Comparison of ENCODE assay signal across 1 cellular context in the genomic region with DNA sequence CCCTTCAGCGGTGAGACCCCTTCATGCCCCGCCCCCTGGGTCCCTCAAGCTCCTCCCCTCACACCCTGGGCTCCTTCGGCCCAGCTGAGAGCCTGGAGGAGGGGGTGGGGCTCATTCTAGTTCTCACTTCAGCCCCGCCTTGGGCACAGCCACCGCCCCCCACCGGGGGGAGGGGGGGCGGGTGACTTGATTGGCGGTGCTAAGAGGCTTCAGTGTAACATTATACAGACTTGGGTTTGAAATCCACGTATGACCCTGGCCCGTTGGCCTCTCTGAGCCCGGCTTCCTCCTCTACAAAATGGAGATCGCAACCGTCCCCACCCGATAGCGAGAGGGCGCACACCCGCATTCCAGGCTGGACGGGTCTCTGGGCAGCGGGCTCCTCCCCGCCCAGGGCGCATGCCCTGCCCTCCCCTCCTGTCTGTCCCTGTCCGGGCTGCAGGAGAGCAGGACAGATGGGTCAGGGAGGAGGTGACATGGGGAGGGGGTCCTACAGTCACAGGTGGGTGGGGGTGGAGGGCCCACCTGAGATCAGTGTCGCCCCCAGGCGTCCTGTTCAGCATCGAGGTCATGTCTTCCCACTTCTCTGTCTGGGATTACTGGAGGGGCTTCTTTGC.
A peak's percentile ranks its signal among the peaks of the same experiment; 100 is the strongest.
TF ChIP-seq lines count a peak whose summit lies in the region.

No MANE protein-coding gene starts in this region.

TF ChIP-seq in K562, 482 proteins besides CTCF, POLR2A, EP300 and RAD21 (continued from another document and continues in another):
- TF ChIP-seq, protein P1, sequence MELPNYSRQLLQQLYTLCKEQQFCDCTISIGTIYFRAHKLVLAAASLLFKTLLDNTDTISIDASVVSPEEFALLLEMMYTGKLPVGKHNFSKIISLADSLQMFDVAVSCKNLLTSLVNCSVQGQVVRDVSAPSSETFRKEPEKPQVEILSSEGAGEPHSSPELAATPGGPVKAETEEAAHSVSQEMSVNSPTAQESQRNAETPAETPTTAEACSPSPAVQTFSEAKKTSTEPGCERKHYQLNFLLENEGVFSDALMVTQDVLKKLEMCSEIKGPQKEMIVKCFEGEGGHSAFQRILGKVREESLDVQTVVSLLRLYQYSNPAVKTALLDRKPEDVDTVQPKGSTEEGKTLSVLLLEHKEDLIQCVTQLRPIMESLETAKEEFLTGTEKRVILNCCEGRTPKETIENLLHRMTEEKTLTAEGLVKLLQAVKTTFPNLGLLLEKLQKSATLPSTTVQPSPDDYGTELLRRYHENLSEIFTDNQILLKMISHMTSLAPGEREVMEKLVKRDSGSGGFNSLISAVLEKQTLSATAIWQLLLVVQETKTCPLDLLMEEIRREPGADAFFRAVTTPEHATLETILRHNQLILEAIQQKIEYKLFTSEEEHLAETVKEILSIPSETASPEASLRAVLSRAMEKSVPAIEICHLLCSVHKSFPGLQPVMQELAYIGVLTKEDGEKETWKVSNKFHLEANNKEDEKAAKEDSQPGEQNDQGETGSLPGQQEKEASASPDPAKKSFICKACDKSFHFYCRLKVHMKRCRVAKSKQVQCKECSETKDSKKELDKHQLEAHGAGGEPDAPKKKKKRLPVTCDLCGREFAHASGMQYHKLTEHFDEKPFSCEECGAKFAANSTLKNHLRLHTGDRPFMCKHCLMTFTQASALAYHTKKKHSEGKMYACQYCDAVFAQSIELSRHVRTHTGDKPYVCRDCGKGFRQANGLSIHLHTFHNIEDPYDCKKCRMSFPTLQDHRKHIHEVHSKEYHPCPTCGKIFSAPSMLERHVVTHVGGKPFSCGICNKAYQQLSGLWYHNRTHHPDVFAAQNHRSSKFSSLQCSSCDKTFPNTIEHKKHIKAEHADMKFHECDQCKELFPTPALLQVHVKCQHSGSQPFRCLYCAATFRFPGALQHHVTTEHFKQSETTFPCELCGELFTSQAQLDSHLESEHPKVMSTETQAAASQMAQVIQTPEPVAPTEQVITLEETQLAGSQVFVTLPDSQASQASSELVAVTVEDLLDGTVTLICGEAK (IDR thresholded peaks at IDR 0.05), result 0 out of 2 replicates have a peak, but pooled peaks have one; percentile 29
- TF ChIP-seq, protein P1 (CRISPR knock-in tag; IDR thresholded peaks at IDR 0.05), result no peak
- TF ChIP-seq RBFOX2 (IDR thresholded peaks at IDR 0.05; ENCODE audit: low read depth, low read length) (peak; percentile 67), FOXA3 (CRISPR knock-in tag; conservative IDR thresholded peaks at IDR 0.05 in 1 of 2, IDR thresholded peaks at IDR 0.05 in 1 of 2) (no peak), GABPB1 (CRISPR knock-in tag; IDR thresholded peaks at IDR 0.05) (no peak), ZNF384 (IDR thresholded peaks at IDR 0.05; ENCODE audit: low read depth, low read length) (no peak), SLC30A9 (CRISPR knock-in tag; IDR thresholded peaks at IDR 0.05) (no peak), ZNF184 (CRISPR knock-in tag; IDR thresholded peaks at IDR 0.05) (no peak), SIN3A (IDR thresholded peaks at IDR 0.05; ENCODE audit: borderline replicate concordance in 2 of 2, control insufficient read depth in 1 of 2, low read depth in 2 of 2, low read length in 2 of 2) (0 out of 4 replicates have a peak, but pooled peaks of 1 of the 2 experiments have one; percentile 23), FOXK2 (conservative IDR thresholded peaks at IDR 0.05 in 1 of 2, IDR thresholded peaks at IDR 0.05 in 1 of 2; ENCODE audit: low read depth in 2 of 2) (peak in 1 of 2 experiments; percentile 68; a peak in 1 of 4 replicates), SPI1 (IDR thresholded peaks at IDR 0.05; ENCODE audit: borderline replicate concordance, low read depth, low read length) (no peak), STAT5A (IDR thresholded peaks at IDR 0.05; ENCODE audit: borderline replicate concordance, low read length) (no peak), ZNF766 (CRISPR knock-in tag; conservative IDR thresholded peaks at IDR 0.05) (no peak), TEAD1 (CRISPR knock-in tag; IDR thresholded peaks at IDR 0.05) (peak; percentile 84 to 99), ZNF696 (CRISPR knock-in tag; conservative IDR thresholded peaks at IDR 0.05) (no peak), IRF2 (CRISPR knock-in tag; IDR thresholded peaks at IDR 0.05) (no peak), CAMTA2 (CRISPR knock-in tag; conservative IDR thresholded peaks at IDR 0.05) (no peak), ATF7 (IDR thresholded peaks at IDR 0.05) (peak; percentile 94), SOX6 (IDR thresholded peaks at IDR 0.05) (peak; percentile 21; the same call in 1 of the 2 replicates), HLTF (IDR thresholded peaks at IDR 0.05) (no peak), L3MBTL2 (IDR thresholded peaks at IDR 0.05) (peak; percentile 58), NFIC (IDR thresholded peaks at IDR 0.05) (no peak), ZZZ3 (IDR thresholded peaks at IDR 0.05) (no peak), NCOR1 (IDR thresholded peaks at IDR 0.05) (no peak), ZNF311 (CRISPR knock-in tag; IDR thresholded peaks at IDR 0.05) (no peak)
- TF ChIP-seq, protein P2, sequence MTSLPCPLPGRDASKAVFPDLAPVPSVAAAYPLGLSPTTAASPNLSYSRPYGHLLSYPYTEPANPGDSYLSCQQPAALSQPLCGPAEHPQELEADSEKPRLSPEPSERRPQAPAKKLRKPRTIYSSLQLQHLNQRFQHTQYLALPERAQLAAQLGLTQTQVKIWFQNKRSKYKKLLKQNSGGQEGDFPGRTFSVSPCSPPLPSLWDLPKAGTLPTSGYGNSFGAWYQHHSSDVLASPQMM (CRISPR knock-in tag; IDR thresholded peaks at IDR 0.05), result no peak
- TF ChIP-seq, protein P3, sequence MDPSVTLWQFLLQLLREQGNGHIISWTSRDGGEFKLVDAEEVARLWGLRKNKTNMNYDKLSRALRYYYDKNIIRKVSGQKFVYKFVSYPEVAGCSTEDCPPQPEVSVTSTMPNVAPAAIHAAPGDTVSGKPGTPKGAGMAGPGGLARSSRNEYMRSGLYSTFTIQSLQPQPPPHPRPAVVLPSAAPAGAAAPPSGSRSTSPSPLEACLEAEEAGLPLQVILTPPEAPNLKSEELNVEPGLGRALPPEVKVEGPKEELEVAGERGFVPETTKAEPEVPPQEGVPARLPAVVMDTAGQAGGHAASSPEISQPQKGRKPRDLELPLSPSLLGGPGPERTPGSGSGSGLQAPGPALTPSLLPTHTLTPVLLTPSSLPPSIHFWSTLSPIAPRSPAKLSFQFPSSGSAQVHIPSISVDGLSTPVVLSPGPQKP (CRISPR knock-in tag; IDR thresholded peaks at IDR 0.05), result no peak
- TF ChIP-seq, protein P4, sequence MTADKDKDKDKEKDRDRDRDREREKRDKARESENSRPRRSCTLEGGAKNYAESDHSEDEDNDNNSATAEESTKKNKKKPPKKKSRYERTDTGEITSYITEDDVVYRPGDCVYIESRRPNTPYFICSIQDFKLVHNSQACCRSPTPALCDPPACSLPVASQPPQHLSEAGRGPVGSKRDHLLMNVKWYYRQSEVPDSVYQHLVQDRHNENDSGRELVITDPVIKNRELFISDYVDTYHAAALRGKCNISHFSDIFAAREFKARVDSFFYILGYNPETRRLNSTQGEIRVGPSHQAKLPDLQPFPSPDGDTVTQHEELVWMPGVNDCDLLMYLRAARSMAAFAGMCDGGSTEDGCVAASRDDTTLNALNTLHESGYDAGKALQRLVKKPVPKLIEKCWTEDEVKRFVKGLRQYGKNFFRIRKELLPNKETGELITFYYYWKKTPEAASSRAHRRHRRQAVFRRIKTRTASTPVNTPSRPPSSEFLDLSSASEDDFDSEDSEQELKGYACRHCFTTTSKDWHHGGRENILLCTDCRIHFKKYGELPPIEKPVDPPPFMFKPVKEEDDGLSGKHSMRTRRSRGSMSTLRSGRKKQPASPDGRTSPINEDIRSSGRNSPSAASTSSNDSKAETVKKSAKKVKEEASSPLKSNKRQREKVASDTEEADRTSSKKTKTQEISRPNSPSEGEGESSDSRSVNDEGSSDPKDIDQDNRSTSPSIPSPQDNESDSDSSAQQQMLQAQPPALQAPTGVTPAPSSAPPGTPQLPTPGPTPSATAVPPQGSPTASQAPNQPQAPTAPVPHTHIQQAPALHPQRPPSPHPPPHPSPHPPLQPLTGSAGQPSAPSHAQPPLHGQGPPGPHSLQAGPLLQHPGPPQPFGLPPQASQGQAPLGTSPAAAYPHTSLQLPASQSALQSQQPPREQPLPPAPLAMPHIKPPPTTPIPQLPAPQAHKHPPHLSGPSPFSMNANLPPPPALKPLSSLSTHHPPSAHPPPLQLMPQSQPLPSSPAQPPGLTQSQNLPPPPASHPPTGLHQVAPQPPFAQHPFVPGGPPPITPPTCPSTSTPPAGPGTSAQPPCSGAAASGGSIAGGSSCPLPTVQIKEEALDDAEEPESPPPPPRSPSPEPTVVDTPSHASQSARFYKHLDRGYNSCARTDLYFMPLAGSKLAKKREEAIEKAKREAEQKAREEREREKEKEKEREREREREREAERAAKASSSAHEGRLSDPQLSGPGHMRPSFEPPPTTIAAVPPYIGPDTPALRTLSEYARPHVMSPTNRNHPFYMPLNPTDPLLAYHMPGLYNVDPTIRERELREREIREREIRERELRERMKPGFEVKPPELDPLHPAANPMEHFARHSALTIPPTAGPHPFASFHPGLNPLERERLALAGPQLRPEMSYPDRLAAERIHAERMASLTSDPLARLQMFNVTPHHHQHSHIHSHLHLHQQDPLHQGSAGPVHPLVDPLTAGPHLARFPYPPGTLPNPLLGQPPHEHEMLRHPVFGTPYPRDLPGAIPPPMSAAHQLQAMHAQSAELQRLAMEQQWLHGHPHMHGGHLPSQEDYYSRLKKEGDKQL (CRISPR knock-in tag; IDR thresholded peaks at IDR 0.05; ENCODE audit: borderline replicate concordance), result no peak
- TF ChIP-seq, protein P5, sequence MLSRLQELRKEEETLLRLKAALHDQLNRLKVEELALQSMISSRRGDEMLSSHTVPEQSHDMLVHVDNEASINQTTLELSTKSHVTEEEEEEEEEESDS (CRISPR knock-in tag; IDR thresholded peaks at IDR 0.05), result no peak
- TF ChIP-seq, protein P6, sequence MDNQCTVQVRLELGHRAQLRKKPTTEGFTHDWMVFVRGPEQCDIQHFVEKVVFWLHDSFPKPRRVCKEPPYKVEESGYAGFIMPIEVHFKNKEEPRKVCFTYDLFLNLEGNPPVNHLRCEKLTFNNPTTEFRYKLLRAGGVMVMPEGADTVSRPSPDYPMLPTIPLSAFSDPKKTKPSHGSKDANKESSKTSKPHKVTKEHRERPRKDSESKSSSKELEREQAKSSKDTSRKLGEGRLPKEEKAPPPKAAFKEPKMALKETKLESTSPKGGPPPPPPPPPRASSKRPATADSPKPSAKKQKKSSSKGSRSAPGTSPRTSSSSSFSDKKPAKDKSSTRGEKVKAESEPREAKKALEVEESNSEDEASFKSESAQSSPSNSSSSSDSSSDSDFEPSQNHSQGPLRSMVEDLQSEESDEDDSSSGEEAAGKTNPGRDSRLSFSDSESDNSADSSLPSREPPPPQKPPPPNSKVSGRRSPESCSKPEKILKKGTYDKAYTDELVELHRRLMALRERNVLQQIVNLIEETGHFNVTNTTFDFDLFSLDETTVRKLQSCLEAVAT (IDR thresholded peaks at IDR 0.05), result no peak
- TF ChIP-seq, protein P7, sequence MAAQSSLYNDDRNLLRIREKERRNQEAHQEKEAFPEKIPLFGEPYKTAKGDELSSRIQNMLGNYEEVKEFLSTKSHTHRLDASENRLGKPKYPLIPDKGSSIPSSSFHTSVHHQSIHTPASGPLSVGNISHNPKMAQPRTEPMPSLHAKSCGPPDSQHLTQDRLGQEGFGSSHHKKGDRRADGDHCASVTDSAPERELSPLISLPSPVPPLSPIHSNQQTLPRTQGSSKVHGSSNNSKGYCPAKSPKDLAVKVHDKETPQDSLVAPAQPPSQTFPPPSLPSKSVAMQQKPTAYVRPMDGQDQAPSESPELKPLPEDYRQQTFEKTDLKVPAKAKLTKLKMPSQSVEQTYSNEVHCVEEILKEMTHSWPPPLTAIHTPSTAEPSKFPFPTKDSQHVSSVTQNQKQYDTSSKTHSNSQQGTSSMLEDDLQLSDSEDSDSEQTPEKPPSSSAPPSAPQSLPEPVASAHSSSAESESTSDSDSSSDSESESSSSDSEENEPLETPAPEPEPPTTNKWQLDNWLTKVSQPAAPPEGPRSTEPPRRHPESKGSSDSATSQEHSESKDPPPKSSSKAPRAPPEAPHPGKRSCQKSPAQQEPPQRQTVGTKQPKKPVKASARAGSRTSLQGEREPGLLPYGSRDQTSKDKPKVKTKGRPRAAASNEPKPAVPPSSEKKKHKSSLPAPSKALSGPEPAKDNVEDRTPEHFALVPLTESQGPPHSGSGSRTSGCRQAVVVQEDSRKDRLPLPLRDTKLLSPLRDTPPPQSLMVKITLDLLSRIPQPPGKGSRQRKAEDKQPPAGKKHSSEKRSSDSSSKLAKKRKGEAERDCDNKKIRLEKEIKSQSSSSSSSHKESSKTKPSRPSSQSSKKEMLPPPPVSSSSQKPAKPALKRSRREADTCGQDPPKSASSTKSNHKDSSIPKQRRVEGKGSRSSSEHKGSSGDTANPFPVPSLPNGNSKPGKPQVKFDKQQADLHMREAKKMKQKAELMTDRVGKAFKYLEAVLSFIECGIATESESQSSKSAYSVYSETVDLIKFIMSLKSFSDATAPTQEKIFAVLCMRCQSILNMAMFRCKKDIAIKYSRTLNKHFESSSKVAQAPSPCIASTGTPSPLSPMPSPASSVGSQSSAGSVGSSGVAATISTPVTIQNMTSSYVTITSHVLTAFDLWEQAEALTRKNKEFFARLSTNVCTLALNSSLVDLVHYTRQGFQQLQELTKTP (IDR thresholded peaks at IDR 0.05; ENCODE audit: low read depth in 1 of 2, partially characterized antibody in 2 of 2), result no peak
- TF ChIP-seq, protein P8, sequence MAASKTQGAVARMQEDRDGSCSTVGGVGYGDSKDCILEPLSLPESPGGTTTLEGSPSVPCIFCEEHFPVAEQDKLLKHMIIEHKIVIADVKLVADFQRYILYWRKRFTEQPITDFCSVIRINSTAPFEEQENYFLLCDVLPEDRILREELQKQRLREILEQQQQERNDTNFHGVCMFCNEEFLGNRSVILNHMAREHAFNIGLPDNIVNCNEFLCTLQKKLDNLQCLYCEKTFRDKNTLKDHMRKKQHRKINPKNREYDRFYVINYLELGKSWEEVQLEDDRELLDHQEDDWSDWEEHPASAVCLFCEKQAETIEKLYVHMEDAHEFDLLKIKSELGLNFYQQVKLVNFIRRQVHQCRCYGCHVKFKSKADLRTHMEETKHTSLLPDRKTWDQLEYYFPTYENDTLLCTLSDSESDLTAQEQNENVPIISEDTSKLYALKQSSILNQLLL (CRISPR knock-in tag; IDR thresholded peaks at IDR 0.05; ENCODE audit: borderline replicate concordance), result no peak
